In the genomic region with DNA sequence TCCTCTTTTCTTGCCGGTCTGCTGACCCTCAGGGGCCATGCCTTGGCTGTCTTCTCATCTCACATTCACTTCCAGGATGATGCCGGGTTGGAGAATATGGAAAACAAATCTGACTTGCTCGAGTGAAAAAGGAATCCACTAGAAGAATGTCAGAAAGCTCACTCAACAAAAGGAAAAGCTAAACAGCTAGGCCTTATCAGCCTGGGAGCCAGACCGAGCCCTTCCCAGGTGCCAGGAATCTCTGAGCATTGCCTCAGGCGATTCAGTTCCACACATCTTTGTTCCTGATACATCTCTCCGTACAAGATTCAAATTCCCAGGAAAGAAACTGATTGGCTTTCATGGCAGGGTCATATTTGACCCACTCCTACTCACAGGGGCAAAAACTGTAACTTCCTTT, we compare ENCODE assay signal across 13 cellular contexts. TPM values are rescaled to one million over a fixed set of nuclear protein-coding genes. Genes with fewer than 3 reads are reported as not detected.
DNase-seq lines count a peak whose midpoint lies in the region; ATAC-seq and TF ChIP-seq lines count a peak whose summit lies in the region.
"Had no signal": no experiment of that assay in that cellular context is flagged by ENCODE, and none has a peak within 500 bp of the region (broad histone marks: within the 10 kb centered on the region; RNA-seq: fewer than 3 reads in every experiment).

No MANE protein-coding gene starts in this region.

- H3K4me3 ChIP-seq in heart right ventricle (no peak overlapping the region), BE2C (ENCODE audit: low read depth, low read length) (no peak overlapping the region)

- H3K27me3 ChIP-seq in heart right ventricle (no peaks in the 10 kb centered on the region), BE2C (no peaks in the 10 kb centered on the region)

- H3K9me3 Mint-ChIP-seq in activated B cell treated with CpG ODN at 0.5 μM for 24 hours, result no peaks in the 10 kb centered on the region
- no peaks in the 10 kb centered on the region for H3K9me3 Mint-ChIP-seq in type B pancreatic cell

- H3K4me1 ChIP-seq in heart right ventricle, result peaks cover 0 to 45% (median 11%) of the 10 kb centered on the region in 9 donors
- H3K4me1 ChIP-seq in BE2C, result peaks cover 4% of the 10 kb centered on the region

- intact Hi-C loops in heart right ventricle (cut with DNase I) (loop anchor here (2.0 to 10.0 kb wide), 15 partner anchors 91 to 515 kb away; a partner anchor contains a TSS), Right ventricle myocardium superior (cut with DNase I) (loop anchor here (5.0 to 10.0 kb wide), 3 partner anchors 168 to 665 kb away; a partner anchor contains a TSS), activated B cell treated with CpG ODN at 0.5 μM for 24 hours (cut with micrococcal nuclease) (loop anchor here (10.0 kb wide), 2 partner anchors 425 to 1075 kb away; no protein-coding TSS in a partner anchor)

- H3K27ac Mint-ChIP-seq in activated B cell treated with CpG ODN at 0.5 μM for 24 hours, result peak overlapping the region; percentile 3
- H3K27ac Mint-ChIP-seq in type B pancreatic cell, result peak overlapping the region; percentile 60

- H3K36me3 Mint-ChIP-seq in activated B cell treated with CpG ODN at 0.5 μM for 24 hours (ENCODE audit: low read depth) (peaks cover 13% of the 10 kb centered on the region), type B pancreatic cell (no peaks in the 10 kb centered on the region)

- H3K36me3 ChIP-seq in heart right ventricle, result peaks cover 0 to 19% (median 0%) of the 10 kb centered on the region in 9 donors
- no peaks in the 10 kb centered on the region for H3K36me3 ChIP-seq in BE2C

- CTCF ChIA-PET in activated B cell treated with CpG ODN at 0.5 μM for 24 hours (lab: Charles Lee), result no interaction called here

- H3K27me3 Mint-ChIP-seq in activated B cell treated with CpG ODN at 0.5 μM for 24 hours (no peaks in the 10 kb centered on the region), type B pancreatic cell (no peaks in the 10 kb centered on the region)

- H3K4me3 Mint-ChIP-seq in activated B cell treated with CpG ODN at 0.5 μM for 24 hours (no peak overlapping the region), type B pancreatic cell (no peak overlapping the region)

- H3K9me3 ChIP-seq in heart right ventricle (no peaks in the 10 kb centered on the region), BE2C (no peaks in the 10 kb centered on the region)

- TF ChIP-seq CTCF in heart right ventricle (IDR thresholded peaks at IDR 0.05) (no peak), activated B cell treated with CpG ODN at 0.5 μM for 24 hours (IDR thresholded peaks at IDR 0.05) (no peak), type B pancreatic cell (conservative IDR thresholded peaks at IDR 0.05) (no peak), BE2C (IDR thresholded peaks at IDR 0.05; ENCODE audit: low read depth, low read length) (no peak)

- POLR2A ChIA-PET in activated B cell treated with CpG ODN at 0.5 μM for 24 hours (lab: Charles Lee), result interaction anchor here (0.7 kb wide), 1 partner anchor 91 kb away, joined by 3 read pairs; a partner anchor contains a TSS

- 26 to 42% methylated on average over 6 of the region's 6 CpGs for WGBS in heart right ventricle, 2 donors

- peak overlapping the region in 8 of 10 donors; percentile 18 to 72 (median 56) for H3K27ac ChIP-seq in heart right ventricle

- DNase-seq in heart right ventricle, result no peak
- no peak for DNase-seq in Right ventricle myocardium superior
- no peak for DNase-seq in activated B cell treated with CpG ODN at 0.5 μM for 24 hours
- DNase-seq in islet precursor cell, result peak; percentile 80
- no peak for DNase-seq in type B pancreatic cell (ENCODE audit: extremely low spot score, unreplicated experiment)
- DNase-seq in 8988T, result no peak
- no peak for DNase-seq in BE2C
- DNase-seq: GDM1, hippocampal formation, NCI-H1105, NCI-H2171 treated with DMSO at 0.1 percent for 48 hours had no signal

- ATAC-seq in heart right ventricle (no peak), Right ventricle myocardium superior (ENCODE audit: poor library complexity) (no peak), activated B cell treated with CpG ODN at 0.5 μM for 24 hours (ENCODE audit: low read depth) (no peak), GM21447 (IDR thresholded peaks at IDR 0.05; ENCODE audit: unreplicated experiment) (no peak)

- H3K4me1 Mint-ChIP-seq in activated B cell treated with CpG ODN at 0.5 μM for 24 hours (peaks cover 32% of the 10 kb centered on the region), type B pancreatic cell (ENCODE audit: unreplicated experiment) (peaks cover 13% of the 10 kb centered on the region)

RNA-seq across cellular contexts. Expression of a gene that starts 9.2 kb away (rescaled TPM):
- total RNA-seq in heart right ventricle (10 to 100 TPM; 22.6 to 37.3 (median 31.3) TPM), Right ventricle myocardium superior (32.8 TPM), activated B cell treated with CpG ODN at 0.5 μM for 24 hours (47.3 and 48.9 TPM in 2 replicates), type B pancreatic cell (ENCODE audit: low replicate concordance) (31.1 and 38.4 TPM in 2 replicates)
- 10 to 100 TPM; 16.4 to 26.9 TPM for polyA plus RNA-seq in heart right ventricle
- polyA plus RNA-seq in BE2C (2012; ENCODE audit: insufficient read depth, insufficient read length, low read depth), result 67.6 TPM

RNA-seq across cellular contexts. Expression of a gene that starts 27.3 kb away (rescaled TPM):
- under 1 TPM in 8 of 10 donors, not detected in 2; 0.09 to 0.71 (median 0.31) TPM for total RNA-seq in heart right ventricle
- polyA plus RNA-seq in heart right ventricle, result under 1 TPM; 0.35 to 0.66 TPM
- total RNA-seq in Right ventricle myocardium superior, result not detected
- total RNA-seq in activated B cell treated with CpG ODN at 0.5 μM for 24 hours, result not detected in 2 replicates
- total RNA-seq in type B pancreatic cell (ENCODE audit: low replicate concordance), result 1.3 and 1.8 TPM in 2 replicates
- polyA plus RNA-seq in BE2C (2012; ENCODE audit: insufficient read depth, insufficient read length, low read depth), result 217 TPM
- total RNA-seq: posterior vena cava had no signal

RNA-seq across cellular contexts. Expression of a gene that starts 32.8 kb away (rescaled TPM):
- total RNA-seq in heart right ventricle (100 to 1,000 TPM in 9 of 10 donors, 10 to 100 TPM in 1; 97.2 to 215 (median 152) TPM), Right ventricle myocardium superior (181 TPM), activated B cell treated with CpG ODN at 0.5 μM for 24 hours (not detected in 2 replicates), type B pancreatic cell (ENCODE audit: low replicate concordance) (4.9 and 17.3 TPM in 2 replicates)
- 10 to 100 TPM; 61.9 to 94.7 TPM for polyA plus RNA-seq in heart right ventricle
- polyA plus RNA-seq in BE2C (2012; ENCODE audit: insufficient read depth, insufficient read length, low read depth), result 0.22 TPM
